Comparison of ENCODE assay signal across 22 cellular contexts in the genomic region with DNA sequence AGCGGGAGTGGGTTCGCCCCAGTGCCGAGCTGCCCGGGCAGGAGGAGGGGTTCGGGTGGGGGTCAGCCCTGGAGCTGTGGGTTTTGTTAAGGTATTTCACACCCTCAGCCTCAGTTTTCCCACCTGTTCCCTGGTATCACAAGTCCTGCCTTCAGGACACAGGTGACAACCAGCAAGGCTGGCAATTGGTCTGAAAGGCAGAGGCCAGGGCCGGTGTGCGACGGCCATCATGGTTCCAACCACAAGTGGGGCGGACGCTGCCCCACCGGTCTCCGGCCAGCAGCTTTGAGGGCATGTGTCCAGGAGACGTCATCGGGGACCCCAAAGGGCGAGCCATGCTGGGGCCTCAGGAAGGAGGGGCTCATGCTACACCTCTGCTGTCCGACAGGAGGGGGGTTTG.
"Had no signal": no experiment of that assay in that cellular context is flagged by ENCODE, and none has a peak within 500 bp of the region (broad histone marks: within the 10 kb centered on the region; RNA-seq: fewer than 3 reads in every experiment).

No MANE protein-coding gene starts in this region.

- H3K27me3 ChIP-seq: MG63 had no signal

- DNase-seq: activated CD4-positive, alpha-beta T cell treated with anti-CD3 and anti-CD28 coated beads, Interleukin-2, amount 10 ng/mL, durations not matched to agents 24 days and 14 days; activated CD4-positive, alpha-beta T cell treated with anti-CD3 and anti-CD28 coated beads, Interleukin-2, amount 50 U/mL, for 4 hours; activated CD8-positive, alpha-beta T cell treated with anti-CD3 and anti-CD28 coated beads for 36 hours; activated gamma-delta T cell treated with Interleukin-2 at 50 U/mL for 16 hours; activated naive CD4-positive, alpha-beta T cell treated with anti-CD3 and anti-CD28 coated beads, Interleukin-2, amount 10 ng/mL, durations not matched to agents 7 days and 5 days; activated naive CD8-positive, alpha-beta T cell treated with anti-CD3 and anti-CD28 coated beads, Interleukin-2, amount 50 U/mL, for 24 hours; activated T-cell treated with anti-CD3 and anti-CD28 coated beads, Interleukin-2, amount 50 U/mL, for 24 hours; Kasumi-1; KG1; NCI-H1048; NCI-H1105 treated with DMSO at 0.1 percent for 48 hours; NCI-H1436; NCI-H1694; NCI-H2029; NCI-H345; NCI-H524 treated with DMSO at 0.1 percent for 48 hours; T1000; WERI-Rb-1 had no signal

- H3K9me3 ChIP-seq: MG63 had no signal

- H3K36me3 ChIP-seq: cardiac muscle cell, MG63, WERI-Rb-1 had no signal

- ATAC-seq: activated CD8-positive, alpha-beta T cell treated with anti-CD3 and anti-CD28 coated beads for 36 hours; activated naive CD8-positive, alpha-beta T cell treated with anti-CD3 and anti-CD28 coated beads, Interleukin-2, amount 50 U/mL, for 24 hours; Panc1 had no signal

- H3K27ac ChIP-seq: cardiac muscle cell, SK-N-MC, WERI-Rb-1 had no signal

- H3K4me3 ChIP-seq: cardiac muscle cell, MG63, SK-N-MC had no signal
